ENCODE assay signal across 1 cellular context in the genomic region with DNA sequence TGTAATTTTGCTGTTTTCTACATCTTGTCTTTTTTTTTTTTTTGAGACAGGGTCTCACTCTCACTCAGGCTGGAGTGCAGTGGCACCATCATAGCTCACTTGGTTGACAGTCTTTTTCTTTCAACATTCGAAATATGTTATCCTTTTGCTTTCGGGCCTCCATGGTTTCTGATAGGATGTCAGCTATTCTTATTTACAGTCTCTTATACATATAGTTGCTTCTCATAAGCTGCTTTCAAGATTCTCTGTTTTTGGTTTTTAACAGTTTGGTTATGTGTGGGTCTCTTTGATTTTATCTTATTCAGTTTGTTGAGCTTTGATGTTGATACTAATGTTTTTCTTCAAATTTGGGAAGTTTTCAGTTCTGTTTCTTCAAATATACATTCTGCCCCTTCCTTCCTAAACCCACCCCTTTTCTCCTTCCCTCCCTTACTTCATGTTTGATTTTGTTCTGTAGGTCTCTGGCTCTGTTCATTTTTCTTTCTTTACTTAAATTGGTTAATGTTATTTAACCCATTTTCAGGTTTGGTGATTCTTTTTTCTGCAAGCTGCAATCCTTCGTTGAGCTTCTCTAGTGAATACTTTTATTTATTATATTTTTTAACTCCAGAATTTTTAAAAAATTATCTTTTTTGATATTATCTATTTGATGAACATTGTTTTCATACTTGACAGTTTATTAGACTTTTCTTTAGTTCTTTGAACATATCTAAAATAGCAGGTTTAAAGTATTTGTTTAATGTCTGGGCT.
TF ChIP-seq lines count a peak whose summit lies in the region.

No MANE protein-coding gene starts in this region.

TF ChIP-seq in GM12878, 131 proteins besides CTCF, POLR2A, EP300 and RAD21:
- no peak for TF ChIP-seq SREBF2 (IDR thresholded peaks at IDR 0.05; ENCODE audit: low read length)
- TF ChIP-seq SPI1 (IDR thresholded peaks at IDR 0.05; ENCODE audit: borderline replicate concordance, insufficient read depth, low read depth, low read length): no peak
- TF ChIP-seq NFXL1 (IDR thresholded peaks at IDR 0.05; ENCODE audit: borderline replicate concordance): no peak
- TF ChIP-seq NR2F1 (conservative IDR thresholded peaks at IDR 0.05): no peak
- no peak for TF ChIP-seq MYB (IDR thresholded peaks at IDR 0.05; ENCODE audit: borderline replicate concordance, low read depth, low read length)
- TF ChIP-seq, protein P1, sequence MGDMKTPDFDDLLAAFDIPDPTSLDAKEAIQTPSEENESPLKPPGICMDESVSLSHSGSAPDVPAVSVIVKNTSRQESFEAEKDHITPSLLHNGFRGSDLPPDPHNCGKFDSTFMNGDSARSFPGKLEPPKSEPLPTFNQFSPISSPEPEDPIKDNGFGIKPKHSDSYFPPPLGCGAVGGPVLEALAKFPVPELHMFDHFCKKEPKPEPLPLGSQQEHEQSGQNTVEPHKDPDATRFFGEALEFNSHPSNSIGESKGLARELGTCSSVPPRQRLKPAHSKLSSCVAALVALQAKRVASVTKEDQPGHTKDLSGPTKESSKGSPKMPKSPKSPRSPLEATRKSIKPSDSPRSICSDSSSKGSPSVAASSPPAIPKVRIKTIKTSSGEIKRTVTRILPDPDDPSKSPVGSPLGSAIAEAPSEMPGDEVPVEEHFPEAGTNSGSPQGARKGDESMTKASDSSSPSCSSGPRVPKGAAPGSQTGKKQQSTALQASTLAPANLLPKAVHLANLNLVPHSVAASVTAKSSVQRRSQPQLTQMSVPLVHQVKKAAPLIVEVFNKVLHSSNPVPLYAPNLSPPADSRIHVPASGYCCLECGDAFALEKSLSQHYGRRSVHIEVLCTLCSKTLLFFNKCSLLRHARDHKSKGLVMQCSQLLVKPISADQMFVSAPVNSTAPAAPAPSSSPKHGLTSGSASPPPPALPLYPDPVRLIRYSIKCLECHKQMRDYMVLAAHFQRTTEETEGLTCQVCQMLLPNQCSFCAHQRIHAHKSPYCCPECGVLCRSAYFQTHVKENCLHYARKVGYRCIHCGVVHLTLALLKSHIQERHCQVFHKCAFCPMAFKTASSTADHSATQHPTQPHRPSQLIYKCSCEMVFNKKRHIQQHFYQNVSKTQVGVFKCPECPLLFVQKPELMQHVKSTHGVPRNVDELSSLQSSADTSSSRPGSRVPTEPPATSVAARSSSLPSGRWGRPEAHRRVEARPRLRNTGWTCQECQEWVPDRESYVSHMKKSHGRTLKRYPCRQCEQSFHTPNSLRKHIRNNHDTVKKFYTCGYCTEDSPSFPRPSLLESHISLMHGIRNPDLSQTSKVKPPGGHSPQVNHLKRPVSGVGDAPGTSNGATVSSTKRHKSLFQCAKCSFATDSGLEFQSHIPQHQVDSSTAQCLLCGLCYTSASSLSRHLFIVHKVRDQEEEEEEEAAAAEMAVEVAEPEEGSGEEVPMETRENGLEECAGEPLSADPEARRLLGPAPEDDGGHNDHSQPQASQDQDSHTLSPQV (IDR thresholded peaks at IDR 0.05): no peak
- no peak for TF ChIP-seq NBN (IDR thresholded peaks at IDR 0.05)
- TF ChIP-seq ZBED1 (IDR thresholded peaks at IDR 0.05; ENCODE audit: borderline replicate concordance): no peak
- no peak for TF ChIP-seq ZBTB11 (CRISPR knock-in tag; IDR thresholded peaks at IDR 0.05)
- no peak for TF ChIP-seq PML (IDR thresholded peaks at IDR 0.05; ENCODE audit: low read length)
- TF ChIP-seq CBFB (IDR thresholded peaks at IDR 0.05; ENCODE audit: low read depth): no peak
- TF ChIP-seq, protein P2, sequence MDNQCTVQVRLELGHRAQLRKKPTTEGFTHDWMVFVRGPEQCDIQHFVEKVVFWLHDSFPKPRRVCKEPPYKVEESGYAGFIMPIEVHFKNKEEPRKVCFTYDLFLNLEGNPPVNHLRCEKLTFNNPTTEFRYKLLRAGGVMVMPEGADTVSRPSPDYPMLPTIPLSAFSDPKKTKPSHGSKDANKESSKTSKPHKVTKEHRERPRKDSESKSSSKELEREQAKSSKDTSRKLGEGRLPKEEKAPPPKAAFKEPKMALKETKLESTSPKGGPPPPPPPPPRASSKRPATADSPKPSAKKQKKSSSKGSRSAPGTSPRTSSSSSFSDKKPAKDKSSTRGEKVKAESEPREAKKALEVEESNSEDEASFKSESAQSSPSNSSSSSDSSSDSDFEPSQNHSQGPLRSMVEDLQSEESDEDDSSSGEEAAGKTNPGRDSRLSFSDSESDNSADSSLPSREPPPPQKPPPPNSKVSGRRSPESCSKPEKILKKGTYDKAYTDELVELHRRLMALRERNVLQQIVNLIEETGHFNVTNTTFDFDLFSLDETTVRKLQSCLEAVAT (IDR thresholded peaks at IDR 0.05): no peak
- no peak for TF ChIP-seq SMC3 (IDR thresholded peaks at IDR 0.05; ENCODE audit: borderline replicate concordance, low read length)
TF ChIP-seq in GM12878: peak in this region for 0.
